ENCODE assay signal across 8 cellular contexts in the genomic region with DNA sequence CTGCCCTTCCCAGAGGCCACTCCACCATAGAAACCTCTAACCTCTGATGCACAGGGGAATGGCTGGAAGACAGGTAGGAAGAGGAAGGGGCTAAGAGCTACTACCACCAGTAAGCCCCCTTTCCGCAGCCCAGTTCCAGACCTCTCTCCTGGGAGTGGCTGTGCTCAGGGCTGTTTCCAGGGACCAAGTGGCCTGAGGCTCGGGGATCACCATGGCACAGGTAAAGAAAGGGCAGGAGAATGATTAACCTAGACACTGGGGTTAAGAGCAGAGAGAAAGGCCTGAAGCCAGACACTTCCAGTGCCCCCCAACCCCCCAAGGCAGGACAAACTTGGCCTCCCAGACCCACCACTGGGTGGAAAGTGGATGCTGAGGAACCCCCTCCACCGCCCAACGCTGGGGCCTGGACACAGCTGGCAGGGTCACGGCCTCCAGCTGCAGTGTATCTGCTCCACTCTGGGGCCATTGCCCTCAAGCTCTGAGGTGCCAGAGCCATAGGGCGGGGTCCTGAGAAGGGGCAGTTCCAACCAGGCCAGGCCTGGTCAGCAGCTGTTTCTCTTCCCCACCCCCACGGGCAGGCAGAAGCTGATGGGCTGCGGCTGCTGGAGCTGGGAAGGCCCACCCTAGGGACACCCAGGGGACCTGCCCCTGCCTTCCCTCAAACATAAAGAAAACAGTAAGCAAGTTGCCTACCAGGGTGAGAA. TPM values are rescaled to one million over a fixed set of nuclear protein-coding genes. Genes with fewer than 3 reads are reported as not detected.
DNase-seq lines count a peak whose midpoint lies in the region; ATAC-seq and TF ChIP-seq lines count a peak whose summit lies in the region.

No MANE protein-coding gene starts in this region.

- H3K4me2 ChIP-seq in Karpas-422 (ENCODE audit: low read depth, low read length, poor library complexity, severe bottlenecking) = peak overlapping the region; percentile 94

- H3K27ac ChIP-seq in CD4-positive, alpha-beta memory T cell (ENCODE audit: low read depth, low read length) = peak overlapping the region; percentile 98
- H3K27ac ChIP-seq in Karpas-422 (ENCODE audit: low read length) (peak overlapping the region; percentile 18; the same call in 1 of the 2 replicates), cingulate gyrus (ENCODE audit: low read depth, low read length) (peak overlapping the region; percentile 67)

- H3K79me2 ChIP-seq in Karpas-422 (ENCODE audit: low read length) = peaks cover 49% of the 10 kb centered on the region

- peaks cover 0 to 5% of the 10 kb centered on the region in 2 donors for H3K27me3 Mint-ChIP-seq in CD4-positive, alpha-beta memory T cell

- DNase-seq in CD4-positive, alpha-beta memory T cell = peak in 1 of 5 donors; percentile 53
- DNase-seq in Karpas-422 (no peak), mucosa of descending colon (peak; percentile 69 to 85 (median 77)), hypothalamus (lab: John Stamatoyannopoulos, UW) (no peak)
- no peak for DNase-seq in activated effector memory CD4-positive, alpha-beta T cell treated with Interleukin-2 at 50 U/mL for 16 hours

- H3K4me1 Mint-ChIP-seq in CD4-positive, alpha-beta memory T cell = peaks cover 37 to 85% (median 57%) of the 10 kb centered on the region in 4 donors

- H3K36me3 Mint-ChIP-seq in CD4-positive, alpha-beta memory T cell = peaks cover 37 to 67% of the 10 kb centered on the region in 2 donors

- peaks cover 0 to 9% (median 0%) of the 10 kb centered on the region in 8 donors for H3K9me3 Mint-ChIP-seq in CD4-positive, alpha-beta memory T cell

- H3K27ac Mint-ChIP-seq in CD4-positive, alpha-beta memory T cell = peak overlapping the region; percentile 99 to 100 (median 100)

- peak overlapping the region; percentile 97 for H3K9ac ChIP-seq in Karpas-422 (ENCODE audit: low read length)

- peak overlapping the region; percentile 77 to 93 for H3K4me3 ChIP-seq in CD4-positive, alpha-beta memory T cell (ENCODE audit: low read length in 2 of 2)
- H3K4me3 ChIP-seq in Karpas-422 (ENCODE audit: low read length) (peak overlapping the region; percentile 94), mucosa of descending colon (no peak overlapping the region)

- peak; percentile 12 for ATAC-seq in mucosa of descending colon
- ATAC-seq in HG03039 (IDR thresholded peaks at IDR 0.05; ENCODE audit: unreplicated experiment) = no peak
- ATAC-seq in GM21737 (IDR thresholded peaks at IDR 0.05; ENCODE audit: unreplicated experiment) = no peak

- H3K4me3 Mint-ChIP-seq in CD4-positive, alpha-beta memory T cell = peak overlapping the region; percentile 94 to 99 (median 98)

- no peak for TF ChIP-seq CTCF in mucosa of descending colon (IDR thresholded peaks at IDR 0.05)

- POLR2A ChIA-PET in CD4-positive, alpha-beta memory T cell (lab: Charles Lee; ENCODE audit: partially characterized antibody) = interaction anchor here (0.8 to 5.2 kb wide), 15 partner anchors 13 to 1804 kb away, joined by 3 to 62 read pairs (median 20); a partner anchor contains a TSS

- H3K27me3 ChIP-seq in CD4-positive, alpha-beta memory T cell (ENCODE audit: insufficient read depth, low read length) = no peaks in the 10 kb centered on the region
- H3K27me3 ChIP-seq in Karpas-422 (ENCODE audit: low read length) = no peaks in the 10 kb centered on the region

- no peaks in the 10 kb centered on the region for H3K9me2 ChIP-seq in Karpas-422 (replicated peaks; ENCODE audit: insufficient read depth, low read length)

- CTCF ChIA-PET in CD4-positive, alpha-beta memory T cell (lab: Charles Lee; ENCODE audit: partially characterized antibody) = interaction anchor here (0.8 to 6.9 kb wide), 12 partner anchors 8 to 163 kb away, joined by 3 to 87 read pairs (median 4); a partner anchor contains a TSS

- H2AFZ ChIP-seq in Karpas-422 (ENCODE audit: low read length) = no peak overlapping the region

- peaks cover 37% of the 10 kb centered on the region; the same call in 1 of the 2 replicates for H4K20me1 ChIP-seq in Karpas-422 (ENCODE audit: insufficient read depth, low read depth, low read length)

- H3K9me3 ChIP-seq in CD4-positive, alpha-beta memory T cell (ENCODE audit: control insufficient read depth in 1 of 2, low read length in 2 of 2) = no peaks in the 10 kb centered on the region
- H3K9me3 ChIP-seq in Karpas-422 (ENCODE audit: low read length) (no peaks in the 10 kb centered on the region), mucosa of descending colon (no peaks in the 10 kb centered on the region)

- intact Hi-C loops in CD4-positive, alpha-beta memory T cell (cut with micrococcal nuclease) = loop anchor here (1.0 to 10.0 kb wide), 5 partner anchors 31 to 342 kb away; a partner anchor contains a TSS
- intact Hi-C loops in mucosa of descending colon (cut with DNase I, micrococcal nuclease) = no loop called here

- H3K4me1 ChIP-seq in CD4-positive, alpha-beta memory T cell (ENCODE audit: insufficient read depth, low read length) = peaks cover 60% of the 10 kb centered on the region
- H3K4me1 ChIP-seq in Karpas-422 (ENCODE audit: low read length) (peaks cover 43% of the 10 kb centered on the region), mucosa of descending colon (ENCODE audit: low read depth) (peaks cover 44% of the 10 kb centered on the region)

- H3K36me3 ChIP-seq in CD4-positive, alpha-beta memory T cell (ENCODE audit: insufficient read depth, low read length) = peaks cover 34% of the 10 kb centered on the region
- H3K36me3 ChIP-seq in Karpas-422 (ENCODE audit: insufficient read depth, low read length) (peaks cover 8% of the 10 kb centered on the region; the same call in 1 of the 2 replicates), mucosa of descending colon (ENCODE audit: low read depth) (no peaks in the 10 kb centered on the region)

RNA-seq across cellular contexts. Expression of a gene that starts 2.7 kb away (rescaled TPM):
- 100 to 1,000 TPM; 196 to 207 TPM for total RNA-seq in CD4-positive, alpha-beta memory T cell
- 1,000 to 10,000 TPM; 1,014 to 1,289 TPM for polyA plus RNA-seq in CD4-positive, alpha-beta memory T cell
- 141 and 188 TPM in 2 replicates for total RNA-seq in Karpas-422 (2014; rRNA removed; shearing (Covaris generic); ENCODE audit: low replicate concordance)
- total RNA-seq in mucosa of descending colon = 100 to 1,000 TPM; 137 to 296 (median 264) TPM

RNA-seq across cellular contexts. Expression of a gene that starts 22.7 kb away (rescaled TPM):
- total RNA-seq in CD4-positive, alpha-beta memory T cell = under 1 TPM in 1 of 2 experiments, not detected in 1; 0.67 TPM
- polyA plus RNA-seq in CD4-positive, alpha-beta memory T cell = under 1 TPM; 0.15 to 0.52 TPM
- total RNA-seq in Karpas-422 (2014; rRNA removed; shearing (Covaris generic); ENCODE audit: low replicate concordance) = 1.2 TPM in 1 of 2 replicates, not detected in the other
- total RNA-seq in mucosa of descending colon = under 1 TPM in 2 of 3 donors, not detected in 1; 0.36 to 0.57 TPM

RNA-seq across cellular contexts. Expression of a gene that starts 22.8 kb away (rescaled TPM):
- total RNA-seq in CD4-positive, alpha-beta memory T cell = not detected
- polyA plus RNA-seq in CD4-positive, alpha-beta memory T cell = not detected
- total RNA-seq in Karpas-422 (2014; rRNA removed; shearing (Covaris generic); ENCODE audit: low replicate concordance) = not detected in 2 replicates
- total RNA-seq in mucosa of descending colon = 10 to 100 TPM; 21.5 to 70.8 (median 25.9) TPM

RNA-seq across cellular contexts. Expression of a gene that starts 31.4 kb away (rescaled TPM):
- total RNA-seq in CD4-positive, alpha-beta memory T cell = not detected
- polyA plus RNA-seq in CD4-positive, alpha-beta memory T cell = not detected
- total RNA-seq in Karpas-422 (2014; rRNA removed; shearing (Covaris generic); ENCODE audit: low replicate concordance) = not detected in 2 replicates
- total RNA-seq in mucosa of descending colon = not detected

Comparison
In these comparisons a context has a peak if more than half of its experiments do, and no peak if none do; other contexts are left out.
1. DNase-seq: peak in mucosa of descending colon (3 of 3); none in Karpas-422 (single experiment), activated effector memory CD4-positive, alpha-beta T cell treated with Interleukin-2 at 50 U/mL for 16 hours (single experiment) and hypothalamus (0 of 51).
2. H3K27ac ChIP-seq: peak in every context shown above with its lines; median percentile 98 in CD4-positive, alpha-beta memory T cell; 67 in cingulate gyrus; 18 in Karpas-422.
3. RNA of a gene that starts 22.8 kb away (total RNA-seq): 21.5 to 70.8 TPM in mucosa of descending colon; not detected in CD4-positive, alpha-beta memory T cell and not detected in Karpas-422; every median in the first group is over 10 times any median in the second.